ENCODE assay signal across 3 cellular contexts in the genomic region with DNA sequence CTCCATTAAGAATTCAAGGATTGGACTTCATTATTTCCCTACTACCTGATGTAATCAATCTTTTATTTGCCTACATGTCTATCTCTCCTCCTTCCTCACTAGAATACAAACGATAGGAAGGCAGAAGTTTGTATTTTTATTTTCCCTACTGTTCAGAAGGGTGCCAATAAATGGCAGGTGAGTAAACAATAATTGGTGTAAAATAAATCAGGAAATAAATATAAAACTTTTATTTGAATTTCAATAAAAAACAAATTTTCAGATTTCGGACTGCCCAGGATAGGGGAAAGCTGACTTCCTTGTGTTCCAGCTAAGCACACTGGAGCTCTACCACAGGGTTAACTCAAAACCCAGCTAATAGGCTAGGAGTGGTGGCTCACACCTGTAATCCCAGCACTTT.
"Had no signal": no experiment of that assay in that cellular context is flagged by ENCODE, and none has a peak within 500 bp of the region (broad histone marks: within the 10 kb centered on the region; RNA-seq: fewer than 3 reads in every experiment).

No MANE protein-coding gene starts in this region.

- H3K4me3 ChIP-seq: GM12878 had no signal

- ATAC-seq: GM12878 had no signal

- DNase-seq: GDM1, GF-D8 had no signal
